Comparison of ENCODE assay signal across 32 cellular contexts in genomic region chr1:192776206-192776605, GRCh38.
"Had no signal": no experiment of that assay in that cellular context is flagged by ENCODE, and none has a peak within 500 bp of the region (broad histone marks: within the 10 kb centered on the region; RNA-seq: fewer than 3 reads in every experiment).

No MANE protein-coding gene starts in this region.

- H3K9me3 ChIP-seq: adrenal gland, breast epithelium had no signal

- H3K36me3 ChIP-seq: adrenal gland, ascending aorta, brain microvascular endothelial cell, breast epithelium, cardiac muscle cell had no signal

- H3K4me1 ChIP-seq: adrenal gland, ascending aorta, body of pancreas, breast epithelium had no signal

- H3K27ac ChIP-seq: adrenal gland, ascending aorta, body of pancreas, brain microvascular endothelial cell, breast epithelium, cardiac muscle cell had no signal

- FAIRE-seq: astrocyte, bronchial epithelial cell had no signal

- H3K27me3 ChIP-seq: adrenal gland, ascending aorta, body of pancreas, brain microvascular endothelial cell, breast epithelium, cardiac muscle cell had no signal

- DNase-seq: activated effector memory CD4-positive, alpha-beta T cell treated with anti-CD3 and anti-CD28 coated beads, Interleukin-2, amount 50 U/mL, for 16 hours; activated effector memory CD4-positive, alpha-beta T cell treated with Interleukin-2 at 50 U/mL for 16 hours; activated gamma-delta T cell; activated gamma-delta T cell treated with Interleukin-2 at 50 U/mL for 16 hours; activated naive CD4-positive, alpha-beta T cell; activated naive CD4-positive, alpha-beta T cell treated with anti-CD3 and anti-CD28 coated beads for 36 hours; activated naive CD4-positive, alpha-beta T cell treated with anti-CD3 and anti-CD28 coated beads, Interleukin-2, amount 10 ng/mL, durations not matched to agents 7 days and 5 days; activated naive CD4-positive, alpha-beta T cell treated with anti-CD3 and anti-CD28 coated beads, Interleukin-2, amount 50 U/mL, for 16 hours; activated naive CD4-positive, alpha-beta T cell treated with Interleukin-2 at 50 U/mL for 16 hours; activated naive CD8-positive, alpha-beta T cell treated with anti-CD3 and anti-CD28 coated beads for 36 hours; activated naive CD8-positive, alpha-beta T cell treated with anti-CD3 and anti-CD28 coated beads, Interleukin-2, amount 10 ng/mL, durations not matched to agents 7 days and 5 days; activated naive CD8-positive, alpha-beta T cell treated with anti-CD3 and anti-CD28 coated beads, Interleukin-2, amount 50 U/mL, for 24 hours; activated T-cell treated with anti-CD3 and anti-CD28 coated beads, Interleukin-2, amount 50 U/mL, for 1 hour; activated T-cell treated with anti-CD3 and anti-CD28 coated beads, Interleukin-2, amount 50 U/mL, for 24 hours; activated T-cell treated with anti-CD3 and anti-CD28 coated beads, Interleukin-2, amount 50 U/mL, for 4 hours; activated T-cell treated with anti-CD3 and anti-CD28 coated beads, Interleukin-2, amount 50 U/mL, for 48 hours; activated T-cell treated with anti-CD3 and anti-CD28 coated beads, Interleukin-2, amount 50 U/mL, for 72 hours; adrenal gland; amniotic stem cell; amygdala; anterior cingulate cortex; aorta; body of pancreas; brain microvascular endothelial cell; caudate nucleus; central memory CD4-positive, alpha-beta T cell; cerebellar nuclear complex had no signal

- H3K4me3 ChIP-seq: adrenal gland, ascending aorta, body of pancreas, breast epithelium, cardiac muscle cell had no signal
